ENCODE assay signal across 9 cellular contexts in the genomic region with DNA sequence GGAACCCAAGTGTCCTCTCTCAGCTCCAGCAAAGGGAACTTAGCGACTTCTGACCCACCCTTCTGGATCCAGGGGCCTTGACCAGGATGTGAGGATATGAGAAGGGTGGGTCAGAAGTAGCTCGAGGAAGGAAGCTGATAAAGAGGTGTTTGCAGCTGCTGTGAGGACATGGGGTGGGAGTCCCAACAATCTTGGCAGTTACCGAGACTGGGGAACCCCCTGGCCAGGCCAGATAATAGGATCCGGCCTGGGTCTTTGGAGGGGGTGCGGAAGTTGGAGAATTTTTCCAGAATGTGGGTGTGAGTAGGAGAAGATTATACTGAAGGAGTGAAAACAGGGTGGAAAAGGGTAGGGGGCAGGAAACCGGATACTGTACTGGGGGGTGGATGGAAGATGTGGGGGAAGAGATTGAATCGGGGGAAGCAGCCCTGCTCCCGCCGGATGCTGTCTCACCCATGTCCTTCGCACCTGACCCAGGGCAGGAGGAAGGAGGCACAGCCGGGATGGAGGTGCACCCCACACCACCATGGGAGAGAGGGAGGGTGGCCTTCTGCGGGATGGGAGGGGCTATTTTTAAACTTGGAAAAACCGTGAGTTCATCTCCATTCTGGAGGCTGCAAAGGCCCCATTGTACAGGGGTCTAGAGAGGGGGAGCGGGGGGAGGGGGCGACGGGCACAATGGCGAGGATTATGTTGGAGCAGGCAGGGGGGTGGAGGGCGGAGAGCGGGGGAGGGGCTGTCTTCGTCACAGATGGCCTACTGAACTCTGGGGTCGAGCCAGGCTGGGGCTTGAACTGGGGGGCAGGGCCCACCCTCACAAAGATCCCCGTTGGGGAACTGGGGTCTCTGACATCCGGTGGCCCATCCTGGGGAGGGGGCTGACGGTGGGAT. TPM values are rescaled to one million over a fixed set of nuclear protein-coding genes. Genes with fewer than 3 reads are reported as not detected.
DNase-seq lines count a peak whose midpoint lies in the region; ATAC-seq, FAIRE-seq and TF ChIP-seq lines count a peak whose summit lies in the region.
"Had no signal": no experiment of that assay in that cellular context is flagged by ENCODE, and none has a peak within 500 bp of the region (broad histone marks: within the 10 kb centered on the region; RNA-seq: fewer than 3 reads in every experiment).

No MANE protein-coding gene starts in this region.

- peak overlapping the region; percentile 54 for H3K4me3 Mint-ChIP-seq in activated CD4-positive, alpha-beta memory T cell treated with anti-CD3 and anti-CD28 coated beads for 36 hours

- no peak for TF ChIP-seq POLR2A in GM12892 (IDR thresholded peaks at IDR 0.05; ENCODE audit: low read depth, low read length)

- intact Hi-C loops in activated CD4-positive, alpha-beta memory T cell treated with anti-CD3 and anti-CD28 coated beads for 36 hours (cut with micrococcal nuclease), result loop anchor here (2.0 to 5.0 kb wide), 5 partner anchors 15 to 213 kb away; a partner anchor contains a TSS

- DNase-seq in GM12892 (ENCODE audit: insufficient read length) (no peak), hypothalamus (lab: John Stamatoyannopoulos, UW) (peak in 36 of 51 donors; percentile 20 to 89 (median 61)), retina (peak; percentile 43), NCI-H146 treated with DMSO at 0.1 percent for 48 hours (lab: John Stamatoyannopoulos, UW; ENCODE audit: unreplicated experiment) (no peak), RCC 7860 (ENCODE audit: low spot score) (no peak)
- DNase-seq in activated CD4-positive, alpha-beta memory T cell treated with anti-CD3 and anti-CD28 coated beads for 36 hours, result no peak

- ATAC-seq in HG03520 (IDR thresholded peaks at IDR 0.05; ENCODE audit: unreplicated experiment), result no peak
- ATAC-seq in GM18909 (IDR thresholded peaks at IDR 0.05; ENCODE audit: poor library complexity, unreplicated experiment), result no peak

- H3K36me3 Mint-ChIP-seq in activated CD4-positive, alpha-beta memory T cell treated with anti-CD3 and anti-CD28 coated beads for 36 hours, result no peaks in the 10 kb centered on the region

- FAIRE-seq in GM12892 (lab: Jason Lieb, UNC) (peak; percentile 48), RCC 7860 (lab: Jason Lieb, UNC) (no peak)

- H3K27me3 Mint-ChIP-seq in activated CD4-positive, alpha-beta memory T cell treated with anti-CD3 and anti-CD28 coated beads for 36 hours, result peaks cover 12% of the 10 kb centered on the region

- POLR2A ChIA-PET in activated CD4-positive, alpha-beta memory T cell treated with anti-CD3 and anti-CD28 coated beads for 36 hours (lab: Charles Lee), result no interaction called here

- H3K9me3 Mint-ChIP-seq in activated CD4-positive, alpha-beta memory T cell treated with anti-CD3 and anti-CD28 coated beads for 36 hours, result no peaks in the 10 kb centered on the region

- peaks cover 32% of the 10 kb centered on the region for H3K4me1 Mint-ChIP-seq in activated CD4-positive, alpha-beta memory T cell treated with anti-CD3 and anti-CD28 coated beads for 36 hours (ENCODE audit: low read depth)

- CTCF ChIA-PET in activated CD4-positive, alpha-beta memory T cell treated with anti-CD3 and anti-CD28 coated beads for 36 hours (lab: Charles Lee), result interaction anchor here (1.0 to 9.5 kb wide), 15 partner anchors 12 to 252 kb away, joined by 3 to 139 read pairs (median 5); a partner anchor contains a TSS

- no peak overlapping the region for H3K27ac Mint-ChIP-seq in activated CD4-positive, alpha-beta memory T cell treated with anti-CD3 and anti-CD28 coated beads for 36 hours

RNA-seq across cellular contexts. Expression of a gene that starts 3.0 kb away (rescaled TPM):
- 3.1 TPM for polyA plus RNA-seq in GM12892 (2012; ENCODE audit: missing spikeins)
- 1 to 10 TPM; 6.9 to 8.2 TPM for total RNA-seq in activated CD4-positive, alpha-beta memory T cell treated with anti-CD3 and anti-CD28 coated beads for 36 hours

RNA-seq across cellular contexts. Expression of a gene that starts 14.4 kb away (rescaled TPM):
- 8.6 TPM for polyA plus RNA-seq in GM12892 (2012; ENCODE audit: missing spikeins)
- 10 to 100 TPM; 33.7 to 35.2 TPM for total RNA-seq in activated CD4-positive, alpha-beta memory T cell treated with anti-CD3 and anti-CD28 coated beads for 36 hours

RNA-seq across cellular contexts. Expression of a gene that starts 20.7 kb away (rescaled TPM):
- not detected for polyA plus RNA-seq in GM12892 (2012; ENCODE audit: missing spikeins)
- not detected for total RNA-seq in activated CD4-positive, alpha-beta memory T cell treated with anti-CD3 and anti-CD28 coated beads for 36 hours

RNA-seq across cellular contexts. Expression of a gene that starts 26.6 kb away (rescaled TPM):
- polyA plus RNA-seq in GM12892 (2012; ENCODE audit: missing spikeins), result not detected
- total RNA-seq in activated CD4-positive, alpha-beta memory T cell treated with anti-CD3 and anti-CD28 coated beads for 36 hours, result not detected
- total RNA-seq: cardiac muscle cell had no signal
- polyA plus RNA-seq: cardiac muscle cell had no signal

Comparison
In these comparisons a context has a peak if more than half of its experiments do, and no peak if none do; other contexts are left out.
1. DNase-seq: peak in hypothalamus (36 of 51) and retina (single experiment); none in GM12892 (single experiment), activated CD4-positive, alpha-beta memory T cell treated with anti-CD3 and anti-CD28 coated beads for 36 hours (single experiment), NCI-H146 treated with DMSO at 0.1 percent for 48 hours (single experiment) and RCC 7860 (single experiment).